ENCODE assay signal across 13 cellular contexts in genomic region chr3:151925419-151925818, GRCh38. TPM values are rescaled to one million over a fixed set of nuclear protein-coding genes. Genes with fewer than 3 reads are reported as not detected.
A peak's percentile ranks its signal among the peaks of the same experiment; 100 is the strongest.
DNase-seq lines count a peak whose midpoint lies in the region; ATAC-seq lines count a peak whose summit lies in the region.
"Had no signal": no experiment of that assay in that cellular context is flagged by ENCODE, and none has a peak within 500 bp of the region (broad histone marks: within the 10 kb centered on the region; RNA-seq: fewer than 3 reads in every experiment).

No MANE protein-coding gene starts in this region.

- ATAC-seq in stimulated activated effector memory CD8-positive, alpha-beta T cell treated with anti-CD3 and anti-CD28 coated beads, Interleukin-12 subunit alpha, Interleukin-12 subunit beta, amount 100 ng/mL, for 72 hours, result peak; percentile 96
- no peak for ATAC-seq in GM18909 (IDR thresholded peaks at IDR 0.05; ENCODE audit: poor library complexity, unreplicated experiment)

- no peak overlapping the region for H3K27ac Mint-ChIP-seq in activated naive CD4-positive, alpha-beta T cell treated with anti-CD3 and anti-CD28 coated beads, Interleukin-2, amount 10 ng/mL, durations not matched to agents 7 days and 5 days
- no peak overlapping the region for H3K27ac Mint-ChIP-seq in stimulated activated effector memory CD8-positive, alpha-beta T cell treated with anti-CD3 and anti-CD28 coated beads, Interleukin-12 subunit alpha, Interleukin-12 subunit beta, amount 100 ng/mL, for 72 hours
- H3K27ac Mint-ChIP-seq: endodermal cell had no signal

- no peaks in the 10 kb centered on the region for H3K36me3 Mint-ChIP-seq in activated naive CD4-positive, alpha-beta T cell treated with anti-CD3 and anti-CD28 coated beads, Interleukin-2, amount 10 ng/mL, durations not matched to agents 7 days and 5 days
- no peaks in the 10 kb centered on the region for H3K36me3 Mint-ChIP-seq in stimulated activated effector memory CD8-positive, alpha-beta T cell treated with anti-CD3 and anti-CD28 coated beads, Interleukin-12 subunit alpha, Interleukin-12 subunit beta, amount 100 ng/mL, for 72 hours

- CTCF ChIA-PET in activated naive CD4-positive, alpha-beta T cell treated with anti-CD3 and anti-CD28 coated beads, Interleukin-2, amount 10 ng/mL, durations not matched to agents 7 days and 5 days (lab: Charles Lee), result no interaction called here

- no peaks in the 10 kb centered on the region for H3K9me3 Mint-ChIP-seq in activated naive CD4-positive, alpha-beta T cell treated with anti-CD3 and anti-CD28 coated beads, Interleukin-2, amount 10 ng/mL, durations not matched to agents 7 days and 5 days
- no peaks in the 10 kb centered on the region for H3K9me3 Mint-ChIP-seq in stimulated activated effector memory CD8-positive, alpha-beta T cell treated with anti-CD3 and anti-CD28 coated beads, Interleukin-12 subunit alpha, Interleukin-12 subunit beta, amount 100 ng/mL, for 72 hours

- H3K27me3 Mint-ChIP-seq in activated naive CD4-positive, alpha-beta T cell treated with anti-CD3 and anti-CD28 coated beads, Interleukin-2, amount 10 ng/mL, durations not matched to agents 7 days and 5 days, result peaks cover 4% of the 10 kb centered on the region

- DNase-seq in activated naive CD4-positive, alpha-beta T cell treated with anti-CD3 and anti-CD28 coated beads, Interleukin-2, amount 10 ng/mL, durations not matched to agents 7 days and 5 days, result peak; percentile 26
- DNase-seq in activated naive CD4-positive, alpha-beta T cell (lab: John Stamatoyannopoulos, UW), result no peak
- peak; percentile 65 for DNase-seq in RPMI7951 (ENCODE audit: low read depth)
- DNase-seq in epithelial cell of prostate (ENCODE audit: low read depth, low spot score), result no peak
- DNase-seq in stimulated activated effector memory CD8-positive, alpha-beta T cell treated with anti-CD3 and anti-CD28 coated beads, Interleukin-12 subunit alpha, Interleukin-12 subunit beta, amount 100 ng/mL, for 72 hours (ENCODE audit: low spot score in 2 of 2), result no peak
- DNase-seq in OCI-M2 (lab: John Stamatoyannopoulos, UW; ENCODE audit: unreplicated experiment), result no peak
- DNase-seq in inferior parietal cortex (ENCODE audit: extremely low spot score), result no peak
- DNase-seq: endodermal cell, kidney had no signal

- peak overlapping the region; percentile 29 for H3K27ac ChIP-seq in epithelial cell of prostate
- H3K27ac ChIP-seq: cardiac muscle cell, parathyroid adenoma, SJCRH30 had no signal

- H3K4me3 Mint-ChIP-seq in activated naive CD4-positive, alpha-beta T cell treated with anti-CD3 and anti-CD28 coated beads, Interleukin-2, amount 10 ng/mL, durations not matched to agents 7 days and 5 days, result no peak overlapping the region
- no peak overlapping the region for H3K4me3 Mint-ChIP-seq in stimulated activated effector memory CD8-positive, alpha-beta T cell treated with anti-CD3 and anti-CD28 coated beads, Interleukin-12 subunit alpha, Interleukin-12 subunit beta, amount 100 ng/mL, for 72 hours
- H3K4me3 Mint-ChIP-seq: endodermal cell had no signal

- H3K4me1 Mint-ChIP-seq in activated naive CD4-positive, alpha-beta T cell treated with anti-CD3 and anti-CD28 coated beads, Interleukin-2, amount 10 ng/mL, durations not matched to agents 7 days and 5 days, result no peaks in the 10 kb centered on the region
- H3K4me1 Mint-ChIP-seq in stimulated activated effector memory CD8-positive, alpha-beta T cell treated with anti-CD3 and anti-CD28 coated beads, Interleukin-12 subunit alpha, Interleukin-12 subunit beta, amount 100 ng/mL, for 72 hours, result no peaks in the 10 kb centered on the region
- H3K4me1 Mint-ChIP-seq: endodermal cell had no signal

RNA-seq across cellular contexts. Expression of gene SUCNR1, which starts 52.0 kb away (rescaled TPM):
- 0.12 TPM in 1 of 2 replicates, not detected in the other for total RNA-seq in RPMI7951 (2014; rRNA removed; shearing (Covaris generic))
- total RNA-seq: cardiac muscle cell, endodermal cell had no signal

Comparison
In these comparisons a context has a peak if more than half of its experiments do, and no peak if none do; other contexts are left out.
1. DNase-seq: peak in activated naive CD4-positive, alpha-beta T cell treated with anti-CD3 and anti-CD28 coated beads, Interleukin-2, amount 10 ng/mL, durations not matched to agents 7 days and 5 days (single experiment) and RPMI7951 (single experiment); none in activated naive CD4-positive, alpha-beta T cell (0 of 4), epithelial cell of prostate (single experiment), stimulated activated effector memory CD8-positive, alpha-beta T cell treated with anti-CD3 and anti-CD28 coated beads, Interleukin-12 subunit alpha, Interleukin-12 subunit beta, amount 100 ng/mL, for 72 hours (0 of 2), OCI-M2 (single experiment) and inferior parietal cortex (single experiment).